In the genomic region with DNA sequence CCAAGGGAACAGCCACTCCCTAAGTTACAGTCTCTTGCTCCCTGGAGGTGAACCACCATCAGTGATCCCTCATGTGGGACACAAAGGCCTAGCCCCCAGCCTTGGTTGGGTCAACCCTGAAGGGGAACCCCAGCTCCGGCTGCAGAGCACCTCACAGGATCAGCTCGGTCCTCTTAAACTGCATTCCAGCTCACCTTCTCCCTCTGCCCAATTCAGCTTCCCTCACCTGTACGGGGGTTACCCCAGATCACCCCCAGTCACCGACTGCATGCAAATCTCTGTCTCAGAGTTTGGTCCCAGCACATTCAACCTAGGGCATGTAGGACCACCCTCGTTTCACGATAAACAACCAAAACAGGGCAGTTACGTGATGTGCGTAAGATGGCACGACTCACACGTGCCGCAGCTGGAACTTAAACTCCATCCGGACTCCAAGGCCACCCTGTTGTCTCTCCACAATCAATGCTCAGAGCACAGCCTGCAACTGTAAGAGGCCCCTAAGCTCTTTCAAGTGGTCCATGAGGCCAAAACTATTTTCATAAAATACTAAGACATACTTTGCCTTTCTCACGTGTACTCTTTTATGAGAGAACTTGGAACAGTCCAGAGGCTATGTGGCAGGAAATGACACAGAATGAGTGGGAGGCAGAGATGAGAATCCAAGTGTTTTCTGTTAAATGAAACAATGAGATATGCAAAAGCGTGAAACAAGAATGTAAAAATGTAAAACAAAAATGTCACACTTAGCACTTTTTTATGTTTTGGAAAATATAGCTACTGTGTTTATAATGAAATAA, we compare ENCODE assay signal across 1 cellular context.
TF ChIP-seq lines count a peak whose summit lies in the region.

No MANE protein-coding gene starts in this region.

TF ChIP-seq in K562, 482 proteins besides CTCF, POLR2A, EP300 and RAD21 (continued from another document):
- TF ChIP-seq, protein P1, sequence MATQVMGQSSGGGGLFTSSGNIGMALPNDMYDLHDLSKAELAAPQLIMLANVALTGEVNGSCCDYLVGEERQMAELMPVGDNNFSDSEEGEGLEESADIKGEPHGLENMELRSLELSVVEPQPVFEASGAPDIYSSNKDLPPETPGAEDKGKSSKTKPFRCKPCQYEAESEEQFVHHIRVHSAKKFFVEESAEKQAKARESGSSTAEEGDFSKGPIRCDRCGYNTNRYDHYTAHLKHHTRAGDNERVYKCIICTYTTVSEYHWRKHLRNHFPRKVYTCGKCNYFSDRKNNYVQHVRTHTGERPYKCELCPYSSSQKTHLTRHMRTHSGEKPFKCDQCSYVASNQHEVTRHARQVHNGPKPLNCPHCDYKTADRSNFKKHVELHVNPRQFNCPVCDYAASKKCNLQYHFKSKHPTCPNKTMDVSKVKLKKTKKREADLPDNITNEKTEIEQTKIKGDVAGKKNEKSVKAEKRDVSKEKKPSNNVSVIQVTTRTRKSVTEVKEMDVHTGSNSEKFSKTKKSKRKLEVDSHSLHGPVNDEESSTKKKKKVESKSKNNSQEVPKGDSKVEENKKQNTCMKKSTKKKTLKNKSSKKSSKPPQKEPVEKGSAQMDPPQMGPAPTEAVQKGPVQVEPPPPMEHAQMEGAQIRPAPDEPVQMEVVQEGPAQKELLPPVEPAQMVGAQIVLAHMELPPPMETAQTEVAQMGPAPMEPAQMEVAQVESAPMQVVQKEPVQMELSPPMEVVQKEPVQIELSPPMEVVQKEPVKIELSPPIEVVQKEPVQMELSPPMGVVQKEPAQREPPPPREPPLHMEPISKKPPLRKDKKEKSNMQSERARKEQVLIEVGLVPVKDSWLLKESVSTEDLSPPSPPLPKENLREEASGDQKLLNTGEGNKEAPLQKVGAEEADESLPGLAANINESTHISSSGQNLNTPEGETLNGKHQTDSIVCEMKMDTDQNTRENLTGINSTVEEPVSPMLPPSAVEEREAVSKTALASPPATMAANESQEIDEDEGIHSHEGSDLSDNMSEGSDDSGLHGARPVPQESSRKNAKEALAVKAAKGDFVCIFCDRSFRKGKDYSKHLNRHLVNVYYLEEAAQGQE (CRISPR knock-in tag; IDR thresholded peaks at IDR 0.05; ENCODE audit: low read depth), result no peak
- no peak for TF ChIP-seq COPS2 (conservative IDR thresholded peaks at IDR 0.05)
- TF ChIP-seq, protein P2, sequence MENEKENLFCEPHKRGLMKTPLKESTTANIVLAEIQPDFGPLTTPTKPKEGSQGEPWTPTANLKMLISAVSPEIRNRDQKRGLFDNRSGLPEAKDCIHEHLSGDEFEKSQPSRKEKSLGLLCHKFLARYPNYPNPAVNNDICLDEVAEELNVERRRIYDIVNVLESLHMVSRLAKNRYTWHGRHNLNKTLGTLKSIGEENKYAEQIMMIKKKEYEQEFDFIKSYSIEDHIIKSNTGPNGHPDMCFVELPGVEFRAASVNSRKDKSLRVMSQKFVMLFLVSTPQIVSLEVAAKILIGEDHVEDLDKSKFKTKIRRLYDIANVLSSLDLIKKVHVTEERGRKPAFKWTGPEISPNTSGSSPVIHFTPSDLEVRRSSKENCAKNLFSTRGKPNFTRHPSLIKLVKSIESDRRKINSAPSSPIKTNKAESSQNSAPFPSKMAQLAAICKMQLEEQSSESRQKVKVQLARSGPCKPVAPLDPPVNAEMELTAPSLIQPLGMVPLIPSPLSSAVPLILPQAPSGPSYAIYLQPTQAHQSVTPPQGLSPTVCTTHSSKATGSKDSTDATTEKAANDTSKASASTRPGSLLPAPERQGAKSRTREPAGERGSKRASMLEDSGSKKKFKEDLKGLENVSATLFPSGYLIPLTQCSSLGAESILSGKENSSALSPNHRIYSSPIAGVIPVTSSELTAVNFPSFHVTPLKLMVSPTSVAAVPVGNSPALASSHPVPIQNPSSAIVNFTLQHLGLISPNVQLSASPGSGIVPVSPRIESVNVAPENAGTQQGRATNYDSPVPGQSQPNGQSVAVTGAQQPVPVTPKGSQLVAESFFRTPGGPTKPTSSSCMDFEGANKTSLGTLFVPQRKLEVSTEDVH (IDR thresholded peaks at IDR 0.05; ENCODE audit: low read depth, partially characterized antibody), result no peak
- TF ChIP-seq, protein P3, sequence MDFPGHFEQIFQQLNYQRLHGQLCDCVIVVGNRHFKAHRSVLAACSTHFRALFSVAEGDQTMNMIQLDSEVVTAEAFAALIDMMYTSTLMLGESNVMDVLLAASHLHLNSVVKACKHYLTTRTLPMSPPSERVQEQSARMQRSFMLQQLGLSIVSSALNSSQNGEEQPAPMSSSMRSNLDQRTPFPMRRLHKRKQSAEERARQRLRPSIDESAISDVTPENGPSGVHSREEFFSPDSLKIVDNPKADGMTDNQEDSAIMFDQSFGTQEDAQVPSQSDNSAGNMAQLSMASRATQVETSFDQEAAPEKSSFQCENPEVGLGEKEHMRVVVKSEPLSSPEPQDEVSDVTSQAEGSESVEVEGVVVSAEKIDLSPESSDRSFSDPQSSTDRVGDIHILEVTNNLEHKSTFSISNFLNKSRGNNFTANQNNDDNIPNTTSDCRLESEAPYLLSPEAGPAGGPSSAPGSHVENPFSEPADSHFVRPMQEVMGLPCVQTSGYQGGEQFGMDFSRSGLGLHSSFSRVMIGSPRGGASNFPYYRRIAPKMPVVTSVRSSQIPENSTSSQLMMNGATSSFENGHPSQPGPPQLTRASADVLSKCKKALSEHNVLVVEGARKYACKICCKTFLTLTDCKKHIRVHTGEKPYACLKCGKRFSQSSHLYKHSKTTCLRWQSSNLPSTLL (IDR thresholded peaks at IDR 0.05), result no peak
- TF ChIP-seq HNRNPLL (IDR thresholded peaks at IDR 0.05; ENCODE audit: low read depth, low read length, poor library complexity, severe bottlenecking), result peak; percentile 20
- TF ChIP-seq, protein P4, sequence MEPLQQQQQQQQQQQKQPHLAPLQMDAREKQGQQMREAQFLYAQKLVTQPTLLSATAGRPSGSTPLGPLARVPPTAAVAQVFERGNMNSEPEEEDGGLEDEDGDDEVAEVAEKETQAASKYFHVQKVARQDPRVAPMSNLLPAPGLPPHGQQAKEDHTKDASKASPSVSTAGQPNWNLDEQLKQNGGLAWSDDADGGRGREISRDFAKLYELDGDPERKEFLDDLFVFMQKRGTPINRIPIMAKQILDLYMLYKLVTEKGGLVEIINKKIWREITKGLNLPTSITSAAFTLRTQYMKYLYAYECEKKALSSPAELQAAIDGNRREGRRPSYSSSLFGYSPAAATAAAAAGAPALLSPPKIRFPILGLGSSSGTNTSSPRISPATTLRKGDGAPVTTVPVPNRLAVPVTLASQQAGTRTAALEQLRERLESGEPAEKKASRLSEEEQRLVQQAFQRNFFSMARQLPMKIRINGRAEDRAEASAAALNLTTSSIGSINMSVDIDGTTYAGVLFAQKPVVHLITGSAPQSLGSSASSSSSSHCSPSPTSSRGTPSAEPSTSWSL (CRISPR knock-in tag; IDR thresholded peaks at IDR 0.05; ENCODE audit: borderline replicate concordance), result no peak
- TF ChIP-seq KDM4B (IDR thresholded peaks at IDR 0.05; ENCODE audit: borderline replicate concordance in 2 of 2, low read depth in 1 of 2), result no peak
- TF ChIP-seq TBL1XR1 (IDR thresholded peaks at IDR 0.05; ENCODE audit: low read length in 2 of 2), result no peak
- TF ChIP-seq, protein P5, sequence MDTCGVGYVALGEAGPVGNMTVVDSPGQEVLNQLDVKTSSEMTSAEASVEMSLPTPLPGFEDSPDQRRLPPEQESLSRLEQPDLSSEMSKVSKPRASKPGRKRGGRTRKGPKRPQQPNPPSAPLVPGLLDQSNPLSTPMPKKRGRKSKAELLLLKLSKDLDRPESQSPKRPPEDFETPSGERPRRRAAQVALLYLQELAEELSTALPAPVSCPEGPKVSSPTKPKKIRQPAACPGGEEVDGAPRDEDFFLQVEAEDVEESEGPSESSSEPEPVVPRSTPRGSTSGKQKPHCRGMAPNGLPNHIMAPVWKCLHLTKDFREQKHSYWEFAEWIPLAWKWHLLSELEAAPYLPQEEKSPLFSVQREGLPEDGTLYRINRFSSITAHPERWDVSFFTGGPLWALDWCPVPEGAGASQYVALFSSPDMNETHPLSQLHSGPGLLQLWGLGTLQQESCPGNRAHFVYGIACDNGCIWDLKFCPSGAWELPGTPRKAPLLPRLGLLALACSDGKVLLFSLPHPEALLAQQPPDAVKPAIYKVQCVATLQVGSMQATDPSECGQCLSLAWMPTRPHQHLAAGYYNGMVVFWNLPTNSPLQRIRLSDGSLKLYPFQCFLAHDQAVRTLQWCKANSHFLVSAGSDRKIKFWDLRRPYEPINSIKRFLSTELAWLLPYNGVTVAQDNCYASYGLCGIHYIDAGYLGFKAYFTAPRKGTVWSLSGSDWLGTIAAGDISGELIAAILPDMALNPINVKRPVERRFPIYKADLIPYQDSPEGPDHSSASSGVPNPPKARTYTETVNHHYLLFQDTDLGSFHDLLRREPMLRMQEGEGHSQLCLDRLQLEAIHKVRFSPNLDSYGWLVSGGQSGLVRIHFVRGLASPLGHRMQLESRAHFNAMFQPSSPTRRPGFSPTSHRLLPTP (IDR thresholded peaks at IDR 0.05; ENCODE audit: borderline replicate concordance, extremely low read depth, insufficient read length), result no peak
- peak; percentile 43; the same call in 1 of the 2 replicates for TF ChIP-seq ZNF316 (IDR thresholded peaks at IDR 0.05)
TF ChIP-seq in K562: peak in this region for 2.
